8 cellular contexts compared by ENCODE assay signal in the genomic region with DNA sequence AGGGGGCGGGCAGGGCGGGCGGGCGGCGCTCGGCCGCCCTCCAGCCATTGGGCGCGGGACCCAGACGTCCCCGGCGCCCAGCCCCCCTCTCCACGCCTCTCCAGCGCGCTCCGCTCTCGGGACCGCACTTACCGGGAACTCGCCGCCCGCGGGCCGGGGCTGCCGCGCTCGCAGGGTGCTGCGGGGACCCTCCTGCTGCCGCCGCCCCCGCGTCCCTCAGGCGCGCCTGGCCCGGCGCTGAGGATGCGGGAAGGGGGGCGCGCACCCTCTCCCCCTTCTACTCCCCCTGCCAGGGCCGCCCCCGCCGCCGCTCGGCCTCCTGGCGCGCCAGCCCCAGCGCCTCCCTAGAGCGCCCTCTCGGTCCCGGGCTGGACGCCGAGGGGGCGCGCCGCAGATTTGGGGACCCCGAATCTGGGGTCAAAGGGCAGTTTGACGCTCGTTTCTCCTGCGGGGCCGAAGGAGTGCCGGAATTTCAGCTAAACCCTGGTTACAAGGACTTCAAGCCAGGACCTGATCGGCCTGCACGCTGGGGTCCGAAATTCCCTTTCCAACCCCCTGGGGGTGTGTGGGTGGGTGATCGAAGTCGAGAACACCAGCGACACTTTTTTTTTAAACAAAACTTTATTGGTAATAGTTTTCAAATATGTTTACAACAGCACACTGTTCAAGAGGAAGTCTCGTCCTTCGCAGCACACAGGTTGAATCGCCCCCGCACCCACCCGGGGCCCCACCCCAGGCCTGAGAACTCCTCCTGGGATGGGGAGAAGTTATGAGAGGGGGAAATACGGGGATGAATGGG. TPM values are rescaled to one million over a fixed set of nuclear protein-coding genes. Genes with fewer than 3 reads are reported as not detected.
DNase-seq lines count a peak whose midpoint lies in the region; ATAC-seq and TF ChIP-seq lines count a peak whose summit lies in the region.

No MANE protein-coding gene starts in this region.

- H3K4me3 ChIP-seq in cardiac muscle cell (peak overlapping the region; percentile 89), parathyroid adenoma (ENCODE audit: low read depth, low read length) (peak overlapping the region; percentile 87)

- no peaks in the 10 kb centered on the region for H3K79me2 ChIP-seq in parathyroid adenoma

- peaks cover 8% of the 10 kb centered on the region for H3K36me3 ChIP-seq in cardiac muscle cell
- no peaks in the 10 kb centered on the region for H3K36me3 ChIP-seq in parathyroid adenoma (ENCODE audit: control insufficient read depth, insufficient read depth, low read length)

- peak; percentile 37 for ATAC-seq in GM19468 (IDR thresholded peaks at IDR 0.05; ENCODE audit: extremely low read depth, unreplicated experiment)
- ATAC-seq in GM18870 (IDR thresholded peaks at IDR 0.05; ENCODE audit: unreplicated experiment) = no peak

- H3K9ac ChIP-seq in parathyroid adenoma = no peak overlapping the region

- H3K4me1 ChIP-seq in cardiac muscle cell (ENCODE audit: low read depth) = peaks cover 6% of the 10 kb centered on the region
- H3K4me1 ChIP-seq in parathyroid adenoma = peaks cover 5% of the 10 kb centered on the region

- H3K4me2 ChIP-seq in parathyroid adenoma (ENCODE audit: low read length) = peak overlapping the region; percentile 100

- peak overlapping the region; percentile 90 for H2AFZ ChIP-seq in parathyroid adenoma

- H3K9me3 ChIP-seq in cardiac muscle cell (ENCODE audit: low read depth) (no peaks in the 10 kb centered on the region), parathyroid adenoma (ENCODE audit: control insufficient read depth, low read length) (no peaks in the 10 kb centered on the region)

- H3K27ac ChIP-seq in cardiac muscle cell (peak overlapping the region; percentile 91), parathyroid adenoma (peak overlapping the region; percentile 80)

- TF ChIP-seq CTCF in cardiac muscle cell (IDR thresholded peaks at IDR 0.05; ENCODE audit: low read depth, low read length) (peak; percentile 30), parathyroid adenoma (IDR thresholded peaks at IDR 0.05) (peak; percentile 31)

- no peaks in the 10 kb centered on the region for H3K27me3 ChIP-seq in cardiac muscle cell
- no peaks in the 10 kb centered on the region for H3K27me3 ChIP-seq in parathyroid adenoma (ENCODE audit: control insufficient read depth, insufficient read depth, low read length)

- DNase-seq in DMS153 (lab: John Stamatoyannopoulos, UW) = peak; percentile 29
- peak; percentile 47 for DNase-seq in HT-29 (ENCODE audit: low spot score)
- DNase-seq in RPMI8226 = peak; percentile 64
- peak; percentile 73 for DNase-seq in activated naive CD4-positive, alpha-beta T cell treated with Interleukin-2 at 50 U/mL for 16 hours
- peak in 1 of 2 donors; percentile 58 for DNase-seq in cardiac muscle cell (ENCODE audit: low read depth in 1 of 2, low spot score in 1 of 2)

RNA-seq across cellular contexts. Expression of gene SAMD1, which starts 0.7 kb away (rescaled TPM):
- total RNA-seq in HT-29 (2014; rRNA removed; shearing (Covaris generic)) = 71.7 and 89.0 TPM in 2 replicates
- total RNA-seq in cardiac muscle cell = 112 and 158 TPM in 2 replicates
- 130 and 136 TPM in 2 replicates for polyA plus RNA-seq in cardiac muscle cell

RNA-seq across cellular contexts. Expression of gene C19orf67, which starts 5.7 kb away (rescaled TPM):
- total RNA-seq in HT-29 (2014; rRNA removed; shearing (Covaris generic)) = not detected in 2 replicates
- 3.6 and 14.2 TPM in 2 replicates for total RNA-seq in cardiac muscle cell
- 4.1 and 7.5 TPM in 2 replicates for polyA plus RNA-seq in cardiac muscle cell

RNA-seq across cellular contexts. Expression of gene MISP3, which starts 18.7 kb away (rescaled TPM):
- total RNA-seq in HT-29 (2014; rRNA removed; shearing (Covaris generic)) = 0.37 and 0.74 TPM in 2 replicates
- 16.0 and 19.4 TPM in 2 replicates for total RNA-seq in cardiac muscle cell
- polyA plus RNA-seq in cardiac muscle cell = 23.2 and 25.6 TPM in 2 replicates

RNA-seq across cellular contexts. Expression of gene PRKACA, which starts 26.3 kb away (rescaled TPM):
- total RNA-seq in HT-29 (2014; rRNA removed; shearing (Covaris generic)) = 19.4 and 25.0 TPM in 2 replicates
- 95.2 and 126 TPM in 2 replicates for total RNA-seq in cardiac muscle cell
- 30.6 and 33.5 TPM in 2 replicates for polyA plus RNA-seq in cardiac muscle cell

RNA-seq across cellular contexts. Expression of gene PALM3, which starts 29.4 kb away (rescaled TPM):
- 0.08 and 0.20 TPM in 2 replicates for total RNA-seq in HT-29 (2014; rRNA removed; shearing (Covaris generic))
- 0.25 and 0.30 TPM in 2 replicates for total RNA-seq in cardiac muscle cell
- 0.10 and 1.0 TPM in 2 replicates for polyA plus RNA-seq in cardiac muscle cell
